Comparison of ENCODE assay signal across 10 cellular contexts in genomic region chr12:93804392-93805179, GRCh38.
A peak's percentile ranks its signal among the peaks of the same experiment; 100 is the strongest.
DNase-seq lines count a peak whose midpoint lies in the region; ATAC-seq, FAIRE-seq and TF ChIP-seq lines count a peak whose summit lies in the region.
"Had no signal": no experiment of that assay in that cellular context is flagged by ENCODE, and none has a peak within 500 bp of the region (broad histone marks: within the 10 kb centered on the region; RNA-seq: fewer than 3 reads in every experiment).

No MANE protein-coding gene starts in this region.

- POLR2A ChIA-PET in endothelial cell of umbilical vein (lab: Charles Lee), result no interaction called here

- WGBS in prostate gland, result 65% methylated on average over 5 of the region's 5 CpGs

- H4K20me1 ChIP-seq in endothelial cell of umbilical vein (replicated peaks; ENCODE audit: control insufficient read depth, extremely low read depth, insufficient read depth, low read length), result no peaks in the 10 kb centered on the region

- H3K27me3 ChIP-seq in endothelial cell of umbilical vein (ENCODE audit: control insufficient read depth in 2 of 2, insufficient read depth in 2 of 2, low read length in 2 of 2) (no peaks in the 10 kb centered on the region), prostate gland (replicated peaks; ENCODE audit: insufficient read depth) (no peaks in the 10 kb centered on the region)

- DNase-seq in EH (ENCODE audit: low read depth), result peak; percentile 77
- peak; percentile 26 for DNase-seq in NCI-H2227 (lab: John Stamatoyannopoulos, UW; ENCODE audit: unreplicated experiment)
- DNase-seq in endothelial cell of umbilical vein (ENCODE audit: low read depth, low spot score), result peak; percentile 71
- no peak for DNase-seq in prostate gland (ENCODE audit: low spot score)
- no peak for DNase-seq in midbrain (lab: John Stamatoyannopoulos, UW)
- DNase-seq: Caco-2, NCI-H2029 treated with DMSO at 0.1 percent for 48 hours had no signal

- H3K4me3 ChIP-seq in endothelial cell of umbilical vein (replicated peaks in 1 of 3; ENCODE audit: insufficient read depth in 1 of 3, low read depth in 1 of 3, low read length in 3 of 3) (no peak overlapping the region), prostate gland (no peak overlapping the region)

- H3K36me3 ChIP-seq in endothelial cell of umbilical vein (ENCODE audit: control insufficient read depth in 2 of 2, extremely low read depth in 1 of 2, insufficient read depth in 2 of 2, low read length in 2 of 2), result no peaks in the 10 kb centered on the region
- no peaks in the 10 kb centered on the region for H3K36me3 ChIP-seq in prostate gland

- H3K4me2 ChIP-seq in endothelial cell of umbilical vein (ENCODE audit: insufficient read depth, low read length), result peak overlapping the region; percentile 38

- H3K9ac ChIP-seq in endothelial cell of umbilical vein (replicated peaks; ENCODE audit: extremely low read depth, insufficient read depth, low read length), result no peak overlapping the region

- H3K4me1 ChIP-seq in endothelial cell of umbilical vein (ENCODE audit: control insufficient read depth, extremely low read depth, insufficient read depth, low read length) (peaks cover 16% of the 10 kb centered on the region), prostate gland (replicated peaks) (no peaks in the 10 kb centered on the region)
- H3K4me1 ChIP-seq: Caco-2 had no signal

- dilution Hi-C loops in endothelial cell of umbilical vein (cut with MboI; ENCODE audit: extremely low pct_ligation_motif_present, low sequenced_read_pairs), result no loop called here

- H3K9me1 ChIP-seq in endothelial cell of umbilical vein (replicated peaks; ENCODE audit: control insufficient read depth, extremely low read depth, insufficient read depth, low read length), result no peaks in the 10 kb centered on the region

- TF ChIP-seq POLR2A in endothelial cell of umbilical vein (IDR thresholded peaks at IDR 0.05; ENCODE audit: low read depth, low read length) (no peak), prostate gland (IDR thresholded peaks at IDR 0.05) (no peak)

- TF ChIP-seq CTCF in endothelial cell of umbilical vein (IDR thresholded peaks at IDR 0.05; ENCODE audit: extremely low read depth in 1 of 2, insufficient read depth in 1 of 2, low read depth in 1 of 2, low read length in 2 of 2) (no peak), prostate gland (IDR thresholded peaks at IDR 0.05) (no peak)

- no peaks in the 10 kb centered on the region for H3K9me3 ChIP-seq in endothelial cell of umbilical vein (replicated peaks; ENCODE audit: control insufficient read depth, insufficient read depth, low read length)
- H3K9me3 ChIP-seq in prostate gland, result no peaks in the 10 kb centered on the region
- H3K9me3 ChIP-seq: Caco-2 had no signal

- CTCF ChIA-PET in endothelial cell of umbilical vein (lab: Charles Lee), result interaction anchor here (1.0 to 4.1 kb wide), 3 partner anchors 37 to 297 kb away, joined by 3 to 37 read pairs (median 4); no protein-coding TSS in a partner anchor

- intact Hi-C loops in endothelial cell of umbilical vein (cut with micrococcal nuclease) (no loop called here), prostate gland (cut with DNase I) (no loop called here)

- no peak for ATAC-seq in GM21619 (IDR thresholded peaks at IDR 0.05; ENCODE audit: unreplicated experiment)
- ATAC-seq in GM18868 (IDR thresholded peaks at IDR 0.05; ENCODE audit: unreplicated experiment), result no peak
- no peak for ATAC-seq in HG02973 (IDR thresholded peaks at IDR 0.05; ENCODE audit: unreplicated experiment)

- no TSS peak for BruUV-seq in endothelial cell of umbilical vein (replicated peaks; lab: Mats Ljungman, UMichigan)

- FAIRE-seq in endothelial cell of umbilical vein (lab: Jason Lieb, UNC), result peak; percentile 82

- H2AFZ ChIP-seq in endothelial cell of umbilical vein (ENCODE audit: low read depth, low read length), result peak overlapping the region; percentile 1

- H3K79me2 ChIP-seq in endothelial cell of umbilical vein (ENCODE audit: control insufficient read depth, insufficient read depth, low read length), result no peaks in the 10 kb centered on the region

- no peak overlapping the region for H3K27ac ChIP-seq in endothelial cell of umbilical vein (ENCODE audit: insufficient read depth, low read depth, low read length)
- H3K27ac ChIP-seq in prostate gland, result peak overlapping the region; percentile 84 to 90

TF ChIP-seq in endothelial cell of umbilical vein, 7 proteins besides CTCF, POLR2A, EP300 and RAD21:
- TF ChIP-seq FOS (IDR thresholded peaks at IDR 0.05; ENCODE audit: borderline replicate concordance, insufficient read depth, low read length), result peak; percentile 69
- TF ChIP-seq EZH2 (IDR thresholded peaks at IDR 0.05; ENCODE audit: borderline replicate concordance, low read depth, low read length, severe bottlenecking), result no peak
- peak; percentile 50 for TF ChIP-seq JUN (IDR thresholded peaks at IDR 0.05; ENCODE audit: borderline replicate concordance, insufficient read depth, insufficient read length, low read depth)
- TF ChIP-seq GATA2 (IDR thresholded peaks at IDR 0.05; ENCODE audit: insufficient read depth, insufficient read length, low read depth, low read length), result peak; percentile 57
- TF ChIP-seq MYC (IDR thresholded peaks at IDR 0.05; ENCODE audit: low read depth, low read length), result no peak
- TF ChIP-seq POLR2AphosphoS5 (IDR thresholded peaks at IDR 0.05; ENCODE audit: insufficient read depth, low read depth, low read length), result no peak
- no peak for TF ChIP-seq MAX (IDR thresholded peaks at IDR 0.05; ENCODE audit: insufficient read depth, insufficient read length)

Comparison
In these comparisons a context has a peak if more than half of its experiments do, and no peak if none do; other contexts are left out.
1. DNase-seq: peak in EH (single experiment), NCI-H2227 (single experiment) and endothelial cell of umbilical vein (single experiment); none in prostate gland (single experiment) and midbrain (single experiment).